In the genomic region with DNA sequence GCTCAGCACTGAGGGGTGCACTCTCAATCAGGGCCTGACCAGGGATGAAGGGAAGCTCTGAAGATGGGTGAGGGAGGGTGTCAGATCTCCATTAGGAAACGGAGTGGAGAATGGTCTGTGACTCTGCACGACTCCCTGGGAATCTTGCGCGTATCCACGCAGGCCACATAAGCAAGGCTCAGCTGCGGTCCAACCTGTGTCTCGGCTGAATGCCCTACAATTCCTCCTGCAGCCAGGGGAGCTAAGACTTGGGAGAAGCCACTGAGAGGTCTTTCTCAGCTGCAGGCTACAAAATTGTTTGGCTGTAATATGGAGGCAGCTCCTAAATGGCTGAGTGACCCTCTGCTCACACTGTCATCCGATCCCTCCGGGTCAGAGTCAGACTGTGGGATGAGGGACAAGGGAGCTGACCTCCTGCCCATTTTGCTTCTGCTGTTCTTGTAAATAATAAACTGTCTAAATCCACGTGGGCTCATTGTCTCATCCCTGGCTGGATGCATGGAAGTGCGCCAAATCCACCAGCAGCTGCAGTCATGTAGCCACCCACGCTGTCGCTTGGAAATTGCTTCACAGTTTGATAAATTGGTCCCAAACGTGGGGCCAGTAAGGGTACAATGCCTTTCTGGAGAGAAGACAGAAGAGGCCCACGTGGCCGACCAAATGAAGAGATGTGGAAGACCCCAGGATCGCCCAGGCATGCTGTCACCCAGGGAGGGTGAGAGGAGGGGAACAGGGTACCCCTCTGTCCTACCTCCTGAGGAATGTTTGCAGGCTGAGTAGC, we compare ENCODE assay signal across 12 cellular contexts. TPM values are rescaled to one million over a fixed set of nuclear protein-coding genes. Genes with fewer than 3 reads are reported as not detected.
A peak's percentile ranks its signal among the peaks of the same experiment; 100 is the strongest.
DNase-seq lines count a peak whose midpoint lies in the region; ATAC-seq and TF ChIP-seq lines count a peak whose summit lies in the region.
"Had no signal": no experiment of that assay in that cellular context is flagged by ENCODE, and none has a peak within 500 bp of the region (broad histone marks: within the 10 kb centered on the region; RNA-seq: fewer than 3 reads in every experiment).

No MANE protein-coding gene starts in this region.

- DNase-seq in NCI-H1105 treated with DMSO at 0.1 percent for 48 hours (lab: John Stamatoyannopoulos, UW) (peak; percentile 6), NCI-H1105 (lab: John Stamatoyannopoulos, UW) (no peak), WTC11 (ENCODE audit: low spot score) (no peak), hepatocyte (ENCODE audit: low spot score) (peak; percentile 49), sigmoid colon (peak; percentile 68), NCI-H226 (no peak)
- no peak for DNase-seq in stimulated activated CD4-positive, alpha-beta T cell treated with anti-CD3 and anti-CD28 coated beads, Interleukin-4, amount 100 ng/mL, for 1 hour

- H3K27me3 Mint-ChIP-seq in WTC11 (ENCODE audit: low read depth), result no peaks in the 10 kb centered on the region; the same call in 1 of the 2 replicates

- H3K36me3 Mint-ChIP-seq in WTC11, result no peaks in the 10 kb centered on the region

- POLR2A ChIA-PET in WTC11 (lab: Charles Lee), result no interaction called here

- H3K4me2 ChIP-seq in hepatocyte, result peak overlapping the region; percentile 48

- no peaks in the 10 kb centered on the region for H3K79me2 ChIP-seq in hepatocyte

- no peaks in the 10 kb centered on the region for H3K27me3 ChIP-seq in hepatocyte
- no peaks in the 10 kb centered on the region for H3K27me3 ChIP-seq in sigmoid colon

- ATAC-seq in WTC11 (no peak), HG03457 (IDR thresholded peaks at IDR 0.05; ENCODE audit: unreplicated experiment) (no peak)
- ATAC-seq: GM12878 had no signal

- H3K9me2 ChIP-seq in hepatocyte (replicated peaks; ENCODE audit: insufficient read depth), result no peaks in the 10 kb centered on the region

- no peaks in the 10 kb centered on the region for H3K9me3 ChIP-seq in hepatocyte (ENCODE audit: low read depth)
- H3K9me3 ChIP-seq in sigmoid colon, result no peaks in the 10 kb centered on the region

- no peak for TF ChIP-seq POLR2A in sigmoid colon (IDR thresholded peaks at IDR 0.05)

- H3K27ac Mint-ChIP-seq in WTC11, result no peak overlapping the region; the same call in 1 of the 2 replicates

- H4K20me1 ChIP-seq in hepatocyte (ENCODE audit: insufficient read depth, poor library complexity, severe bottlenecking), result no peaks in the 10 kb centered on the region

- no peaks in the 10 kb centered on the region for H3K36me3 ChIP-seq in hepatocyte (replicated peaks; ENCODE audit: insufficient read depth, low read depth)
- no peaks in the 10 kb centered on the region for H3K36me3 ChIP-seq in sigmoid colon

- H3K27ac ChIP-seq in hepatocyte (peak overlapping the region; percentile 57), sigmoid colon (no peak overlapping the region)

- CTCF ChIA-PET in WTC11 (lab: Charles Lee), result interaction anchor here (0.8 to 5.5 kb wide), 16 partner anchors 30 to 336 kb away, joined by 3 to 33 read pairs (median 6); a partner anchor contains a TSS

- intact Hi-C loops in sigmoid colon (cut with DNase I), result no loop called here

- peaks cover 55% of the 10 kb centered on the region for H3K4me1 Mint-ChIP-seq in WTC11

- peaks cover 17% of the 10 kb centered on the region for H3K4me1 ChIP-seq in hepatocyte (ENCODE audit: insufficient read depth)
- peaks cover 0 to 27% (median 11%) of the 10 kb centered on the region in 4 donors for H3K4me1 ChIP-seq in sigmoid colon

- no peak overlapping the region for H3K4me3 ChIP-seq in hepatocyte
- no peak overlapping the region for H3K4me3 ChIP-seq in sigmoid colon
- H3K4me3 ChIP-seq: GM12878 had no signal

- no peak overlapping the region for H3K4me3 Mint-ChIP-seq in WTC11

- no peaks in the 10 kb centered on the region for H3K9me3 Mint-ChIP-seq in WTC11

- no peak for TF ChIP-seq EP300 in sigmoid colon (IDR thresholded peaks at IDR 0.05)

- H2AFZ ChIP-seq in hepatocyte, result no peak overlapping the region

- TF ChIP-seq CTCF in WTC11 (IDR thresholded peaks at IDR 0.05), result no peak
- TF ChIP-seq CTCF in hepatocyte (IDR thresholded peaks at IDR 0.05; ENCODE audit: poor library complexity), result no peak
- TF ChIP-seq CTCF in sigmoid colon (IDR thresholded peaks at IDR 0.05), result no peak

- 60% methylated on average over 17 of the region's 17 CpGs for WGBS in hepatocyte (ENCODE audit: low lambda C conversion rate, missing lambda C conversion rate)
- WGBS in sigmoid colon, 2 donors, result 72 to 77% methylated on average over 17 of the region's 17 CpGs

TF ChIP-seq in WTC11, 78 proteins besides CTCF, POLR2A, EP300 and RAD21:
- TF ChIP-seq TEAD1 (CRISPR knock-in tag; IDR thresholded peaks at IDR 0.05) (no peak), ZBTB21 (CRISPR knock-in tag; IDR thresholded peaks at IDR 0.05; ENCODE audit: borderline replicate concordance) (0 out of 2 replicates have a peak, but pooled peaks have one; percentile 37)

RNA-seq across cellular contexts. Expression of a gene that starts 30.5 kb away (rescaled TPM):
- total RNA-seq in WTC11 (2021) (10.2 to 12.6 TPM (median 11.5 TPM) in 3 replicates), hepatocyte (8.5 and 14.4 TPM in 2 replicates), sigmoid colon (10 to 100 TPM in 1 of 4 donors, 1 to 10 TPM in 3; 3.9 to 10.5 (median 4.3) TPM)
- polyA plus RNA-seq in hepatocyte (15.2 and 17.2 TPM in 2 replicates), sigmoid colon (10 to 100 TPM in 1 of 3 donors, 1 to 10 TPM in 2; 5.4 to 35.0 (median 6.0) TPM)

RNA-seq across cellular contexts. Expression of a gene that starts 38.2 kb away (rescaled TPM):
- total RNA-seq in WTC11 (2021) (0.57 to 1.3 TPM (median 0.69 TPM) in 3 replicates), hepatocyte (0.12 and 0.37 TPM in 2 replicates), sigmoid colon (1 to 10 TPM in 2 of 4 donors, under 1 TPM in 1, not detected in 1; 0.81 to 1.8 (median 1.8) TPM)
- polyA plus RNA-seq in hepatocyte (0.51 and 0.69 TPM in 2 replicates), sigmoid colon (under 1 TPM in 1 of 3 donors, not detected in 2; 0.63 TPM)
- total RNA-seq: GM12878, osteocyte had no signal
- polyA plus RNA-seq: GM12878 had no signal

RNA-seq across cellular contexts. Expression of a gene that starts 50.6 kb away (rescaled TPM):
- total RNA-seq in WTC11 (2021) (0.09 to 0.14 TPM (median 0.13 TPM) in 3 replicates), hepatocyte (not detected in 2 replicates), sigmoid colon (not detected)
- polyA plus RNA-seq in hepatocyte (not detected in 2 replicates), sigmoid colon (not detected)
- total RNA-seq: GM12878, osteocyte, SK-MEL-5 had no signal
- polyA plus RNA-seq: esophagus, GM12878 had no signal

RNA-seq across cellular contexts. Expression of a gene that starts 54.7 kb away (rescaled TPM):
- 0.70 to 1.4 TPM (median 1.2 TPM) in 3 replicates for total RNA-seq in WTC11 (2021)
- 0.33 and 1.1 TPM in 2 replicates for total RNA-seq in hepatocyte
- 1.4 and 1.6 TPM in 2 replicates for polyA plus RNA-seq in hepatocyte
- 1 to 10 TPM in 1 of 4 donors, under 1 TPM in 2, not detected in 1; 0.16 to 1.1 (median 0.81) TPM for total RNA-seq in sigmoid colon
- polyA plus RNA-seq in sigmoid colon, result under 1 TPM in 1 of 3 donors, not detected in 2; 0.03 TPM
- total RNA-seq: GM12878, osteocyte, SK-MEL-5 had no signal

Comparison
In these comparisons a context has a peak if more than half of its experiments do, and no peak if none do; other contexts are left out.
1. DNase-seq: peak in NCI-H1105 treated with DMSO at 0.1 percent for 48 hours (single experiment), hepatocyte (single experiment) and sigmoid colon (single experiment); none in NCI-H1105 (single experiment), WTC11 (single experiment), stimulated activated CD4-positive, alpha-beta T cell treated with anti-CD3 and anti-CD28 coated beads, Interleukin-4, amount 100 ng/mL, for 1 hour (single experiment) and NCI-H226 (single experiment).